In genomic region chr17:9973689-9974459, GRCh38 we compare ENCODE assay signal across 17 cellular contexts.
DNase-seq lines count a peak whose midpoint lies in the region; ATAC-seq, FAIRE-seq and TF ChIP-seq lines count a peak whose summit lies in the region.
"Had no signal": no experiment of that assay in that cellular context is flagged by ENCODE, and none has a peak within 500 bp of the region (broad histone marks: within the 10 kb centered on the region; RNA-seq: fewer than 3 reads in every experiment).

No MANE protein-coding gene starts in this region.

- H3K4me1 ChIP-seq in astrocyte (ENCODE audit: insufficient read depth, low read length): no peaks in the 10 kb centered on the region
- no peaks in the 10 kb centered on the region for H3K4me1 ChIP-seq in HepG2 (ENCODE audit: insufficient read depth, low read length)

- H3K27me3 Mint-ChIP-seq in CD14-positive monocyte (ENCODE audit: low read depth in 3 of 3) (peaks cover 0 to 1% (median 0%) of the 10 kb centered on the region in 3 donors), astrocyte (ENCODE audit: low read depth, unreplicated experiment) (no peaks in the 10 kb centered on the region)
- H3K27me3 Mint-ChIP-seq: activated B cell treated with CpG ODN at 0.5 μM for 24 hours; activated CD8-positive, alpha-beta memory T cell treated with anti-CD3 and anti-CD28 coated beads, Interleukin-2, amount 10 ng/mL, durations not matched to agents 7 days and 5 days had no signal

- H3K4me1 Mint-ChIP-seq in CD14-positive monocyte (peaks cover 65% of the 10 kb centered on the region), astrocyte (ENCODE audit: low read depth, unreplicated experiment) (peaks cover 30% of the 10 kb centered on the region)

- 27% methylated on average over 13 of the region's 13 CpGs for WGBS in HepG2 (ENCODE audit: low lambda C conversion rate)

- CTCF ChIA-PET in HepG2 (lab: Yijun Ruan, JAX; ENCODE audit: low intra/inter-chr PET ratio, low total read pairs): no interaction called here

- no peaks in the 10 kb centered on the region for H3K36me3 ChIP-seq in astrocyte (ENCODE audit: insufficient read depth, low read length)
- H3K36me3 ChIP-seq in HepG2 (replicated peaks in 1 of 2; ENCODE audit: control insufficient read depth in 1 of 2, insufficient read depth in 2 of 2, low read length in 2 of 2): no peaks in the 10 kb centered on the region

- no peak for TF ChIP-seq POLR2A in HepG2 (IDR thresholded peaks at IDR 0.05; ENCODE audit: insufficient read depth in 1 of 2, low read depth in 2 of 2, low read length in 2 of 2)

- TF ChIP-seq EP300 in HepG2 (IDR thresholded peaks at IDR 0.05; ENCODE audit: low read depth in 2 of 2, low read length in 2 of 2) (no peak), HepG2 (CRISPR knock-in tag; IDR thresholded peaks at IDR 0.05; ENCODE audit: borderline replicate concordance) (no peak)

- H3K9me3 Mint-ChIP-seq in CD14-positive monocyte: peaks cover 0 to 3% (median 0%) of the 10 kb centered on the region in 7 donors
- peaks cover 2% of the 10 kb centered on the region for H3K9me3 Mint-ChIP-seq in astrocyte (ENCODE audit: unreplicated experiment)
- H3K9me3 Mint-ChIP-seq: activated B cell treated with CpG ODN at 0.5 μM for 24 hours had no signal

- H3K27ac Mint-ChIP-seq in CD14-positive monocyte: peak overlapping the region; percentile 82 to 97 (median 92)
- H3K27ac Mint-ChIP-seq in astrocyte (ENCODE audit: unreplicated experiment): peak overlapping the region; percentile 90
- H3K27ac Mint-ChIP-seq: activated CD8-positive, alpha-beta memory T cell treated with anti-CD3 and anti-CD28 coated beads, Interleukin-2, amount 10 ng/mL, durations not matched to agents 7 days and 5 days had no signal

- H4K20me1 ChIP-seq in astrocyte (ENCODE audit: insufficient read depth, low read length) (no peaks in the 10 kb centered on the region), HepG2 (ENCODE audit: insufficient read depth, low read length) (no peaks in the 10 kb centered on the region)

- FAIRE-seq in astrocyte (lab: Jason Lieb, UNC) (no peak), HepG2 (lab: Jason Lieb, UNC) (no peak)
- FAIRE-seq: bronchial epithelial cell, H1 had no signal

- no peak for ATAC-seq in HepG2
- no peak for ATAC-seq in sciatic nerve
- no peak for ATAC-seq in HG02588 (IDR thresholded peaks at IDR 0.05; ENCODE audit: unreplicated experiment)
- ATAC-seq in GM18517 (IDR thresholded peaks at IDR 0.05; ENCODE audit: unreplicated experiment): no peak
- no peak for ATAC-seq in GM19035 (IDR thresholded peaks at IDR 0.05; ENCODE audit: unreplicated experiment)
- ATAC-seq: activated CD8-positive, alpha-beta memory T cell treated with anti-CD3 and anti-CD28 coated beads, Interleukin-2, amount 10 ng/mL, durations not matched to agents 7 days and 5 days had no signal

- H3K36me3 Mint-ChIP-seq in CD14-positive monocyte (peaks cover 44 to 81% of the 10 kb centered on the region in 2 donors), astrocyte (ENCODE audit: low read depth, unreplicated experiment) (no peaks in the 10 kb centered on the region)
- H3K36me3 Mint-ChIP-seq: activated CD8-positive, alpha-beta memory T cell treated with anti-CD3 and anti-CD28 coated beads, Interleukin-2, amount 10 ng/mL, durations not matched to agents 7 days and 5 days had no signal

- H3K9ac ChIP-seq in astrocyte (ENCODE audit: low read length) (no peak overlapping the region), HepG2 (ENCODE audit: insufficient read depth, low read depth, low read length) (no peak overlapping the region)

- intact Hi-C loops in CD14-positive monocyte (cut with micrococcal nuclease) (no loop called here), HepG2 (cut with micrococcal nuclease; ENCODE audit: unreplicated experiment) (no loop called here), sciatic nerve (cut with DNase I) (no loop called here)

- TF ChIP-seq RAD21 in HepG2 (CRISPR knock-in tag; IDR thresholded peaks at IDR 0.05): no peak

- H3K4me3 ChIP-seq in astrocyte (ENCODE audit: insufficient read depth, low read depth, low read length) (no peak overlapping the region), HepG2 (replicated peaks in 1 of 3; ENCODE audit: insufficient read depth in 1 of 3, low read depth in 2 of 3, low read length in 3 of 3) (no peak overlapping the region)
- H3K4me3 ChIP-seq: PC-9 had no signal

- H3K27ac ChIP-seq in astrocyte (ENCODE audit: low read depth, low read length) (no peak overlapping the region), HepG2 (ENCODE audit: extremely low read length, insufficient read depth, low read length) (no peak overlapping the region)
- H3K27ac ChIP-seq: PC-9 had no signal

- DNase-seq in CD14-positive monocyte (ENCODE audit: low spot score) (no peak), astrocyte (ENCODE audit: low read depth) (peak; percentile 7), HepG2 (ENCODE audit: low spot score) (peak; percentile 11), sciatic nerve (ENCODE audit: low spot score) (peak; percentile 52), NCI-H82 (lab: John Stamatoyannopoulos, UW) (no peak)
- DNase-seq: activated B cell treated with CpG ODN at 0.5 μM for 24 hours; activated CD8-positive, alpha-beta memory T cell treated with anti-CD3 and anti-CD28 coated beads, Interleukin-2, amount 10 ng/mL, durations not matched to agents 7 days and 5 days; DMS 273 treated with DMSO at 0.1 percent for 48 hours; NCI-H1105 treated with DMSO at 0.1 percent for 48 hours; NCI-H2227 treated with DMSO at 0.1 percent for 48 hours; PC-9; stimulated activated CD4-positive, alpha-beta T cell treated with anti-CD3 and anti-CD28 coated beads, Interleukin-4, amount 100 ng/mL, for 24 hours had no signal

- H3K4me2 ChIP-seq in astrocyte (ENCODE audit: low read length) (peak overlapping the region; percentile 35), HepG2 (ENCODE audit: low read depth, low read length) (no peak overlapping the region)
- H3K4me2 ChIP-seq: PC-9 had no signal

- H3K4me3 Mint-ChIP-seq in CD14-positive monocyte: no peak overlapping the region
- no peak overlapping the region for H3K4me3 Mint-ChIP-seq in astrocyte (ENCODE audit: unreplicated experiment)
- H3K4me3 Mint-ChIP-seq: activated B cell treated with CpG ODN at 0.5 μM for 24 hours; activated CD8-positive, alpha-beta memory T cell treated with anti-CD3 and anti-CD28 coated beads, Interleukin-2, amount 10 ng/mL, durations not matched to agents 7 days and 5 days had no signal

- H3K27me3 ChIP-seq in astrocyte (ENCODE audit: insufficient read depth, low read length): no peaks in the 10 kb centered on the region
- H3K27me3 ChIP-seq in HepG2 (ENCODE audit: control insufficient read depth in 1 of 2, insufficient read depth in 2 of 2, low read length in 2 of 2): peaks cover 1 to 31% of the 10 kb centered on the region in 2 experiments; a peak in 4 of 5 replicates

- no TSS peak for BruUV-seq in HepG2 (replicated peaks; lab: Mats Ljungman, UMichigan)

- H2AFZ ChIP-seq in astrocyte (ENCODE audit: low read depth, low read length) (peak overlapping the region; percentile 23), HepG2 (ENCODE audit: low read length) (no peak overlapping the region)
- H2AFZ ChIP-seq: PC-9 had no signal

- POLR2A ChIA-PET in HepG2 (lab: Yijun Ruan, JAX): no interaction called here

- in situ Hi-C loops in HepG2 (cut with HindIII; ENCODE audit: extremely low pct_ligation_motif_present, low pct_unique_long_range_greater_than_20kb): no loop called here

- no peaks in the 10 kb centered on the region for H3K79me2 ChIP-seq in astrocyte (ENCODE audit: insufficient read depth, low read length)
- no peaks in the 10 kb centered on the region for H3K79me2 ChIP-seq in HepG2 (ENCODE audit: insufficient read depth, low read length)

- no peak for TF ChIP-seq CTCF in CD14-positive monocyte (IDR thresholded peaks at IDR 0.05)
- no peak for TF ChIP-seq CTCF in astrocyte (IDR thresholded peaks at IDR 0.05; ENCODE audit: insufficient read depth, low read depth, low read length)
- TF ChIP-seq CTCF in HepG2 (CRISPR knock-in tag; IDR thresholded peaks at IDR 0.05): no peak

- H3K9me3 ChIP-seq in astrocyte (ENCODE audit: insufficient read depth, low read depth, low read length) (no peaks in the 10 kb centered on the region), HepG2 (ENCODE audit: low read length) (no peaks in the 10 kb centered on the region)

TF ChIP-seq in HepG2, 621 proteins besides CTCF, POLR2A, EP300 and RAD21 (continues in another document):
- TF ChIP-seq ZNF777 (CRISPR knock-in tag; IDR thresholded peaks at IDR 0.05) (no peak), NR2C2 (CRISPR knock-in tag; IDR thresholded peaks at IDR 0.05; ENCODE audit: borderline replicate concordance) (no peak), NR3C1 (CRISPR knock-in tag; IDR thresholded peaks at IDR 0.05) (no peak), TBX2 (CRISPR knock-in tag; IDR thresholded peaks at IDR 0.05; ENCODE audit: borderline replicate concordance) (no peak), ZNF207 (IDR thresholded peaks at IDR 0.05; ENCODE audit: borderline replicate concordance) (no peak), ZMAT3 (CRISPR knock-in tag; conservative IDR thresholded peaks at IDR 0.05) (no peak), ZKSCAN8 (CRISPR knock-in tag; IDR thresholded peaks at IDR 0.05; ENCODE audit: borderline replicate concordance) (no peak), ZNF687 (CRISPR knock-in tag; IDR thresholded peaks at IDR 0.05) (no peak)

Comparison
In these comparisons a context has a peak if more than half of its experiments do, and no peak if none do; other contexts are left out.
1. DNase-seq: peak in astrocyte (single experiment), HepG2 (single experiment) and sciatic nerve (single experiment); none in CD14-positive monocyte (single experiment) and NCI-H82 (single experiment).